In genomic region chr15:77803487-77803886, GRCh38 we compare ENCODE assay signal across 34 cellular contexts.
"Had no signal": no experiment of that assay in that cellular context is flagged by ENCODE, and none has a peak within 500 bp of the region (broad histone marks: within the 10 kb centered on the region; RNA-seq: fewer than 3 reads in every experiment).

No MANE protein-coding gene starts in this region.

- H3K4me1 ChIP-seq: adrenal gland, body of pancreas, breast epithelium, Peyer's patch, SJSA1 had no signal

- H3K4me2 ChIP-seq: KMS-11 had no signal

- H3K27me3 ChIP-seq: adrenal gland, body of pancreas, breast epithelium, Peyer's patch had no signal

- H3K9ac ChIP-seq: KMS-11 had no signal

- DNase-seq: activated CD4-positive, alpha-beta memory T cell treated with anti-CD3 and anti-CD28 coated beads, Interleukin-2, amount 10 ng/mL, durations not matched to agents 7 days and 5 days; activated CD4-positive, alpha-beta T cell treated with anti-CD3 and anti-CD28 coated beads for 1 hour; activated CD4-positive, alpha-beta T cell treated with anti-CD3 and anti-CD28 coated beads for 48 hours; activated CD4-positive, CD25-positive, alpha-beta regulatory T cell; activated gamma-delta T cell treated with Interleukin-2 at 50 U/mL for 16 hours; activated naive CD4-positive, alpha-beta T cell treated with anti-CD3 and anti-CD28 coated beads for 36 hours; activated T-cell treated with anti-CD3 and anti-CD28 coated beads, Interleukin-2, amount 50 U/mL, for 24 hours; adrenal gland; body of pancreas; caudate nucleus; cerebellar nuclear complex; MM.1S; MV-4-11; NCI-H1092; NCI-H1436 treated with DMSO at 0.1 percent for 48 hours; NCI-H1694 treated with DMSO at 0.1 percent for 48 hours; NCI-H2029; NCI-H2227 treated with DMSO at 0.1 percent for 48 hours; NCI-H446; NCI-H510A treated with DMSO at 0.1 percent for 48 hours; PC-3; Peyer's patch; RPMI8226; SHP77 treated with DMSO at 0.1 percent for 48 hours; T-cell; T-helper 17 cell; WERI-Rb-1 had no signal

- H3K9me3 ChIP-seq: adrenal gland, body of pancreas, breast epithelium, Peyer's patch, SJSA1 had no signal

- FAIRE-seq: astrocyte, colon had no signal

- H3K4me3 ChIP-seq: adrenal gland, body of pancreas, breast epithelium, Peyer's patch, SJSA1 had no signal

- ATAC-seq: activated naive CD4-positive, alpha-beta T cell treated with anti-CD3 and anti-CD28 coated beads, Interleukin-2, amount 50 U/mL, for 72 hours; body of pancreas; PC-3; SK-N-SH treated with all-trans-retinoic acid at 6 μM for 48 hours; T-cell; T-helper 17 cell had no signal

- H3K27ac ChIP-seq: adrenal gland, body of pancreas, breast epithelium, KMS-11, Peyer's patch, SJSA1, WERI-Rb-1 had no signal

- H3K36me3 ChIP-seq: adrenal gland, breast epithelium, Peyer's patch, SJSA1, WERI-Rb-1 had no signal
